Comparison of ENCODE assay signal across 8 cellular contexts in genomic region chr10:24882047-24882698, GRCh38.
DNase-seq lines count a peak whose midpoint lies in the region; ATAC-seq and TF ChIP-seq lines count a peak whose summit lies in the region.

No MANE protein-coding gene starts in this region.

- H3K4me1 ChIP-seq in mesenchymal stem cell (ENCODE audit: control insufficient read depth, insufficient read depth, low read depth, low read length) (peaks cover 9% of the 10 kb centered on the region), Caco-2 (peaks cover 10% of the 10 kb centered on the region)

- peak; percentile 61 for ATAC-seq in HG03342 (IDR thresholded peaks at IDR 0.05; ENCODE audit: unreplicated experiment)
- peak; percentile 74 to 82 for ATAC-seq in activated T-cell treated with anti-CD3 and anti-CD28 coated beads, Interleukin-2, amount 50 U/mL, for 4 hours
- no peak for ATAC-seq in HG03135 (IDR thresholded peaks at IDR 0.05; ENCODE audit: unreplicated experiment)

- H2AFZ ChIP-seq in mesenchymal stem cell (ENCODE audit: low read depth, low read length): no peak overlapping the region

- H4K91ac ChIP-seq in mesenchymal stem cell (ENCODE audit: low read length): no peak overlapping the region

- peak overlapping the region; percentile 58 for H3K4me3 Mint-ChIP-seq in activated T-cell treated with anti-CD3 and anti-CD28 coated beads, Interleukin-2, amount 50 U/mL, for 4 hours
- no peak overlapping the region for H3K4me3 Mint-ChIP-seq in Caco-2 (ENCODE audit: unreplicated experiment)

- peaks cover 50% of the 10 kb centered on the region for H3K4me1 Mint-ChIP-seq in activated T-cell treated with anti-CD3 and anti-CD28 coated beads, Interleukin-2, amount 50 U/mL, for 4 hours (ENCODE audit: low read depth)
- no peaks in the 10 kb centered on the region for H3K4me1 Mint-ChIP-seq in Caco-2 (ENCODE audit: low read depth, unreplicated experiment)

- peak overlapping the region in 1 of 2 experiments; percentile 2 for H3K4me3 ChIP-seq in mesenchymal stem cell (ENCODE audit: insufficient read depth in 1 of 2, low read depth in 1 of 2, low read length in 2 of 2)
- H3K4me3 ChIP-seq in Caco-2 (ENCODE audit: low read depth, low read length): no peak overlapping the region

- CTCF ChIA-PET in Caco-2 (lab: Charles Lee): no interaction called here

- H2BK5ac ChIP-seq in mesenchymal stem cell (ENCODE audit: low read depth, low read length, poor library complexity, severe bottlenecking): no peak overlapping the region

- H3K27me3 ChIP-seq in mesenchymal stem cell (ENCODE audit: control insufficient read depth in 1 of 2, insufficient read depth in 1 of 2, low read length in 2 of 2): no peaks in the 10 kb centered on the region
- no peaks in the 10 kb centered on the region for H3K27me3 ChIP-seq in Caco-2 (replicated peaks; ENCODE audit: control insufficient read depth, insufficient read depth, low read length)

- H3K9me3 ChIP-seq in mesenchymal stem cell (ENCODE audit: control insufficient read depth, low read length) (no peaks in the 10 kb centered on the region), Caco-2 (no peaks in the 10 kb centered on the region)

- no peak overlapping the region for H2BK12ac ChIP-seq in mesenchymal stem cell (ENCODE audit: low read length in 2 of 2)

- H3K36me3 ChIP-seq in mesenchymal stem cell (ENCODE audit: control insufficient read depth in 1 of 2, insufficient read depth in 2 of 2, low read depth in 1 of 2, low read length in 2 of 2) (no peaks in the 10 kb centered on the region), Caco-2 (ENCODE audit: control insufficient read depth, insufficient read depth, low read length) (no peaks in the 10 kb centered on the region)

- no peaks in the 10 kb centered on the region for H3K36me3 Mint-ChIP-seq in activated T-cell treated with anti-CD3 and anti-CD28 coated beads, Interleukin-2, amount 50 U/mL, for 4 hours (ENCODE audit: insufficient read depth)
- peaks cover 9% of the 10 kb centered on the region for H3K36me3 Mint-ChIP-seq in Caco-2 (ENCODE audit: insufficient read depth, unreplicated experiment)

- no peak overlapping the region for H3K9ac ChIP-seq in mesenchymal stem cell (ENCODE audit: low read length)

- 96% methylated on average over 8 of the region's 11 CpGs for WGBS in mesenchymal stem cell

- peak; percentile 15 for DNase-seq in activated T-cell treated with anti-CD3 and anti-CD28 coated beads, Interleukin-2, amount 50 U/mL, for 4 hours
- DNase-seq in mesenchymal stem cell (no peak), DMS 273 (lab: John Stamatoyannopoulos, UW; ENCODE audit: unreplicated experiment) (no peak), Caco-2 (no peak), putamen (ENCODE audit: low spot score) (no peak)

- TF ChIP-seq CTCF in GM12872 (IDR thresholded peaks at IDR 0.05; ENCODE audit: insufficient read depth, low read depth, low read length) (0 out of 3 replicates have a peak, but pooled peaks have one; percentile 16), Caco-2 (IDR thresholded peaks at IDR 0.05; ENCODE audit: insufficient read depth in 1 of 2, low read depth in 1 of 2, low read length in 1 of 2, severe bottlenecking in 1 of 2, unreplicated experiment in 1 of 2) (no peak)

- no peak overlapping the region for H4K8ac ChIP-seq in mesenchymal stem cell (ENCODE audit: low read length)

- no peaks in the 10 kb centered on the region for H3K9me3 Mint-ChIP-seq in activated T-cell treated with anti-CD3 and anti-CD28 coated beads, Interleukin-2, amount 50 U/mL, for 4 hours
- no peaks in the 10 kb centered on the region for H3K9me3 Mint-ChIP-seq in Caco-2 (ENCODE audit: unreplicated experiment)

- no peak overlapping the region for H3K4me2 ChIP-seq in mesenchymal stem cell (ENCODE audit: low read length, poor library complexity, severe bottlenecking)

- no peak overlapping the region for H3K27ac Mint-ChIP-seq in Caco-2 (ENCODE audit: unreplicated experiment)

- no peaks in the 10 kb centered on the region for H3K27me3 Mint-ChIP-seq in activated T-cell treated with anti-CD3 and anti-CD28 coated beads, Interleukin-2, amount 50 U/mL, for 4 hours (ENCODE audit: low read depth)
- no peaks in the 10 kb centered on the region for H3K27me3 Mint-ChIP-seq in Caco-2 (ENCODE audit: insufficient read depth, unreplicated experiment)

- no peaks in the 10 kb centered on the region for H3K79me1 ChIP-seq in mesenchymal stem cell (replicated peaks; ENCODE audit: low read length, poor library complexity, severe bottlenecking)

- peak overlapping the region; percentile 33 for H3K27ac ChIP-seq in mesenchymal stem cell (ENCODE audit: low read length, poor library complexity, severe bottlenecking)

- H3K4ac ChIP-seq in mesenchymal stem cell (ENCODE audit: low read depth in 1 of 2, low read length in 2 of 2): no peak overlapping the region

- H3K14ac ChIP-seq in mesenchymal stem cell (ENCODE audit: low read length in 2 of 2): no peak overlapping the region

- no peak overlapping the region for H2AK5ac ChIP-seq in mesenchymal stem cell (ENCODE audit: low read length, severe bottlenecking)

- intact Hi-C loops in Caco-2 (cut with micrococcal nuclease; ENCODE audit: unreplicated experiment): loop anchor here (10.0 kb wide), 1 partner anchor 203 kb away; no protein-coding TSS in a partner anchor

- POLR2A ChIA-PET in Caco-2 (lab: Charles Lee): no interaction called here

- BruUV-seq in Caco-2 (replicated peaks; lab: Mats Ljungman, UMichigan): no TSS peak

- H2BK120ac ChIP-seq in mesenchymal stem cell (ENCODE audit: low read depth, low read length): no peak overlapping the region

- H3K23ac ChIP-seq in mesenchymal stem cell (ENCODE audit: low read length in 2 of 2): no peak overlapping the region

- no peak overlapping the region for H2BK15ac ChIP-seq in mesenchymal stem cell (ENCODE audit: low read depth, poor library complexity, severe bottlenecking)

- H3K18ac ChIP-seq in mesenchymal stem cell (ENCODE audit: low read depth in 1 of 2, low read length in 2 of 2): no peak overlapping the region
